Comparison of ENCODE assay signal across 21 cellular contexts in the genomic region with DNA sequence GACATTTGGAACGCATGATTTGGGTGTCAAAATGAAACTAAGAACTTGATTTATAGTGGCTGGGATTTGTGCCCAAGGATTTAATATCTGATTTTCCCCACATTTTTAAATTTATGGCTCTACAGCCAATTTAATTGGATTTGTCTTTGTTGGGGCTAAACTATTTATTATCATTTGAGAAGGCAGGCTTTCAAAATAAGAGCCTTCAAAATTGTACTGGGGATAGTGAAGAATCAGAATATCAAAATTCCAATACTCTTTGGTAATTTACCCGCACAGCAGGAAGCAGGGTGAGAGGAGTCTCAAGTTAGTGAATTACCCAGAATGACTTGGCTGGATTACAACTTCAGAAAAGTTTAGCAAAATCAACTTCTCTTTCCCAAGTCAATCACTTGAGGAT.
"Had no signal": no experiment of that assay in that cellular context is flagged by ENCODE, and none has a peak within 500 bp of the region (broad histone marks: within the 10 kb centered on the region; RNA-seq: fewer than 3 reads in every experiment).

No MANE protein-coding gene starts in this region.

- H3K4me1 ChIP-seq: heart left ventricle, psoas muscle, right lobe of liver, spleen, testis, tibial nerve had no signal

- H3K27me3 ChIP-seq: dorsolateral prefrontal cortex, heart left ventricle, neutrophil, right lobe of liver, spleen, testis, tibial nerve had no signal

- H3K27ac ChIP-seq: dorsolateral prefrontal cortex, heart left ventricle, neutrophil, psoas muscle, right lobe of liver, spleen, testis, tibial nerve had no signal

- H3K9me3 ChIP-seq: neutrophil, psoas muscle, right lobe of liver, spleen, testis, tibial nerve had no signal

- H3K4me3 ChIP-seq: dorsolateral prefrontal cortex, heart left ventricle, psoas muscle, right lobe of liver, spleen, testis, tibial nerve had no signal

- ATAC-seq: heart left ventricle; psoas muscle; right lobe of liver; stimulated activated memory B cell treated with anti-CD40 and anti-IgM and Interleukin-4, amounts not matched to agents 10 μg/mL and 1 μg/mL and 100 μg/mL, for 72 hours had no signal

- DNase-seq: cortex of kidney; dorsolateral prefrontal cortex; effector CD8-positive, alpha-beta T cell; foreskin melanocyte; heart left ventricle; hippocampal formation; kidney glomerular epithelial cell; mesendoderm; naive B cell; nephron progenitor cell; psoas muscle; retina; right lobe of liver; spleen; stimulated activated CD4-positive, alpha-beta T cell treated with anti-CD3 and anti-CD28 coated beads, Interleukin-15, amount 100 ng/mL, for 24 hours; stimulated activated CD4-positive, alpha-beta T cell treated with anti-CD3 and anti-CD28 coated beads, Interleukin-1b, Interleukin-23, amount 100 ng/mL, for 48 hours; stimulated activated CD4-positive, alpha-beta T cell treated with anti-CD3 and anti-CD28 coated beads, Interleukin-4, amount 100 ng/mL, for 24 hours; testis had no signal

- H3K36me3 ChIP-seq: heart left ventricle, neutrophil, right lobe of liver, spleen, tibial nerve had no signal
